Comparison of ENCODE assay signal across 10 cellular contexts in the genomic region with DNA sequence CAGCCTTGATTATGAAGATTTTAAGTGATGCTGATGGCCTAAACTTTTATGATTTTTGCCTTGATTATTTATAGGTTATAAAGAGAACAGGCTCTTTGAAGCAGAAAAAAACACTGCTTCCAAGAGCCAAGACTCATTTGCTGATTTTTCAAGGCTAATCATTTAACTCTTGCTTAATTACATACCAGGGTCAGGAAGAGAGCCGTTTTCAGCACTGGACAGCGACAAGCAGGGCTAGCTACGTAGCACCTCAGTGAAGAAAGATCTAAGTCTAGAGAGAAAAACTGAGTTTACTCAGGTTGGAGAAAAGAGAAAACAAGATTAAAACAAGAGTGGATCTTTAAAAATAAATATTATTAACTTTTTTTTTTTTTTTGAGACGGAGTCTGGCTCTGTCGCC.
A peak's percentile ranks its signal among the peaks of the same experiment; 100 is the strongest.
DNase-seq lines count a peak whose midpoint lies in the region; ATAC-seq and TF ChIP-seq lines count a peak whose summit lies in the region.
"Had no signal": no experiment of that assay in that cellular context is flagged by ENCODE, and none has a peak within 500 bp of the region (broad histone marks: within the 10 kb centered on the region; RNA-seq: fewer than 3 reads in every experiment).

No MANE protein-coding gene starts in this region.

- H2BK5ac ChIP-seq in IMR-90 (ENCODE audit: low read depth, low read length, poor library complexity, severe bottlenecking): no peak overlapping the region

- no peak overlapping the region for H3K4ac ChIP-seq in IMR-90 (ENCODE audit: low read depth, low read length)

- in situ Hi-C loops in IMR-90 (cut with MboI; ENCODE audit: low sequenced_read_pairs): no loop called here

- no CpG with 5 or more reads among the region's 5 CpGs for WGBS in IMR-90 (ENCODE audit: extremely low coverage in 2 of 2, insufficient read length in 1 of 2), 2 experiments

- no peak overlapping the region for H2BK120ac ChIP-seq in IMR-90 (ENCODE audit: low read depth, low read length)

- ATAC-seq in IMR-90 (ENCODE audit: low read depth) (no peak; the same call in 1 of the 2 replicates), HG02623 (IDR thresholded peaks at IDR 0.05; ENCODE audit: unreplicated experiment) (no peak), HG02763 (IDR thresholded peaks at IDR 0.05; ENCODE audit: unreplicated experiment) (no peak), HG03378 (IDR thresholded peaks at IDR 0.05; ENCODE audit: unreplicated experiment) (no peak)
- ATAC-seq in activated naive CD8-positive, alpha-beta T cell treated with anti-CD3 and anti-CD28 coated beads, Interleukin-2, amount 50 U/mL, for 24 hours: no peak

- H3K14ac ChIP-seq in IMR-90 (replicated peaks; ENCODE audit: low read depth, low read length): no peak overlapping the region

- dilution Hi-C loops in IMR-90 (cut with HindIII; ENCODE audit: low sequenced_read_pairs, unreplicated experiment): no loop called here

- H2AK9ac ChIP-seq in IMR-90 (replicated peaks; ENCODE audit: low read depth, low read length, poor library complexity): no peak overlapping the region

- H4K5ac ChIP-seq in IMR-90 (ENCODE audit: low read depth, low read length): no peak overlapping the region

- H3K9me1 ChIP-seq in IMR-90 (ENCODE audit: insufficient read depth, low read length): no peaks in the 10 kb centered on the region

- no peak overlapping the region for H4K91ac ChIP-seq in IMR-90 (ENCODE audit: insufficient read depth, low read depth, low read length)

- intact Hi-C loops in IMR-90 (cut with micrococcal nuclease): no loop called here

- H3K23ac ChIP-seq in IMR-90 (ENCODE audit: low read depth, low read length): no peak overlapping the region

- POLR2A ChIA-PET in IMR-90 (lab: Charles Lee; ENCODE audit: unreplicated experiment): no interaction called here

- H3K36me3 ChIP-seq in IMR-90 (ENCODE audit: control insufficient read depth, insufficient read depth, low read length) (no peaks in the 10 kb centered on the region), kidney epithelial cell (ENCODE audit: control insufficient read depth, insufficient read depth, low read length) (no peaks in the 10 kb centered on the region)
- H3K36me3 ChIP-seq: esophagus squamous epithelium had no signal

- peaks cover 2% of the 10 kb centered on the region for H3K27me3 Mint-ChIP-seq in activated naive CD8-positive, alpha-beta T cell treated with anti-CD3 and anti-CD28 coated beads, Interleukin-2, amount 50 U/mL, for 24 hours
- no peaks in the 10 kb centered on the region; the same call in 1 of the 2 replicates for H3K27me3 Mint-ChIP-seq in HFFc6 (ENCODE audit: insufficient read depth)

- H2BK15ac ChIP-seq in IMR-90 (ENCODE audit: low read depth, low read length): no peak overlapping the region

- peaks cover 19% of the 10 kb centered on the region for H3K9me3 ChIP-seq in IMR-90 (ENCODE audit: control insufficient read depth, insufficient read depth, low read length)
- H3K9me3 ChIP-seq: esophagus squamous epithelium had no signal

- no peaks in the 10 kb centered on the region for H3K79me1 ChIP-seq in IMR-90 (ENCODE audit: low read depth in 1 of 2, low read length in 2 of 2)

- TF ChIP-seq CTCF in IMR-90 (conservative IDR thresholded peaks at IDR 0.05; ENCODE audit: low read depth, low read length): no peak
- no peak for TF ChIP-seq CTCF in kidney epithelial cell (IDR thresholded peaks at IDR 0.05; ENCODE audit: insufficient read depth, low read length, poor library complexity, severe bottlenecking)
- TF ChIP-seq CTCF in HFFc6 (IDR thresholded peaks at IDR 0.05): no peak

- H4K20me1 ChIP-seq in IMR-90 (ENCODE audit: insufficient read depth, low read length): no peaks in the 10 kb centered on the region

- BruUV-seq in IMR-90 (replicated peaks; lab: Mats Ljungman, UMichigan): no TSS peak

- no peak overlapping the region for H4K8ac ChIP-seq in IMR-90 (ENCODE audit: low read depth in 2 of 2, low read length in 2 of 2)

- H3K4me2 ChIP-seq in IMR-90 (ENCODE audit: low read depth, low read length): no peak overlapping the region

- H3K9ac ChIP-seq in IMR-90 (ENCODE audit: low read depth, low read length): no peak overlapping the region

- no peak overlapping the region for H3K27ac Mint-ChIP-seq in activated naive CD8-positive, alpha-beta T cell treated with anti-CD3 and anti-CD28 coated beads, Interleukin-2, amount 50 U/mL, for 24 hours
- no peak overlapping the region for H3K27ac Mint-ChIP-seq in HFFc6

- no peak overlapping the region for H3K27ac ChIP-seq in IMR-90 (ENCODE audit: insufficient read depth, low read length)
- H3K27ac ChIP-seq: esophagus squamous epithelium had no signal

- H3K9me3 Mint-ChIP-seq in activated naive CD8-positive, alpha-beta T cell treated with anti-CD3 and anti-CD28 coated beads, Interleukin-2, amount 50 U/mL, for 24 hours: no peaks in the 10 kb centered on the region
- peaks cover 28% of the 10 kb centered on the region for H3K9me3 Mint-ChIP-seq in HFFc6

- no peaks in the 10 kb centered on the region for H3K4me1 ChIP-seq in IMR-90 (ENCODE audit: control insufficient read depth, insufficient read depth, low read length)
- H3K4me1 ChIP-seq: esophagus squamous epithelium had no signal

- TF ChIP-seq RAD21 in IMR-90 (IDR thresholded peaks at IDR 0.05; ENCODE audit: low read length): no peak

- H2AFZ ChIP-seq in IMR-90 (replicated peaks; ENCODE audit: low read length, poor library complexity): no peak overlapping the region

- H3K4me3 ChIP-seq in IMR-90 (ENCODE audit: insufficient read depth, low read depth, low read length) (no peak overlapping the region), kidney epithelial cell (ENCODE audit: low read depth, low read length) (no peak overlapping the region)
- H3K4me3 ChIP-seq: esophagus squamous epithelium had no signal

- no peaks in the 10 kb centered on the region for H3K4me1 Mint-ChIP-seq in activated naive CD8-positive, alpha-beta T cell treated with anti-CD3 and anti-CD28 coated beads, Interleukin-2, amount 50 U/mL, for 24 hours
- H3K4me1 Mint-ChIP-seq in HFFc6 (ENCODE audit: low read depth): no peaks in the 10 kb centered on the region

- CTCF ChIA-PET in IMR-90 (lab: Yijun Ruan, JAX): no interaction called here

- no peak for TF ChIP-seq POLR2A in IMR-90 (IDR thresholded peaks at IDR 0.05; ENCODE audit: low read depth, low read length)

- no peak overlapping the region for H3K56ac ChIP-seq in IMR-90 (ENCODE audit: extremely low read depth, insufficient read depth, low read length)

- no peak overlapping the region for H3K18ac ChIP-seq in IMR-90 (ENCODE audit: low read depth, low read length)

- H2AK5ac ChIP-seq in IMR-90 (ENCODE audit: low read depth, low read length): no peak overlapping the region

- H3K36me3 Mint-ChIP-seq in activated naive CD8-positive, alpha-beta T cell treated with anti-CD3 and anti-CD28 coated beads, Interleukin-2, amount 50 U/mL, for 24 hours (ENCODE audit: low read depth): no peaks in the 10 kb centered on the region
- no peaks in the 10 kb centered on the region; the same call in 1 of the 2 replicates for H3K36me3 Mint-ChIP-seq in HFFc6 (ENCODE audit: low read depth)

- H3K27me3 ChIP-seq in IMR-90 (ENCODE audit: control insufficient read depth, insufficient read depth, low read length): no peaks in the 10 kb centered on the region
- H3K27me3 ChIP-seq in kidney epithelial cell (ENCODE audit: control insufficient read depth, insufficient read depth, low read length): no peaks in the 10 kb centered on the region
- H3K27me3 ChIP-seq: esophagus squamous epithelium had no signal

- DNase-seq in COLO829 (ENCODE audit: low spot score): peak; percentile 41
- DNase-seq in IMR-90: peak; percentile 31
- DNase-seq in activated naive CD8-positive, alpha-beta T cell treated with anti-CD3 and anti-CD28 coated beads, Interleukin-2, amount 50 U/mL, for 24 hours: peak; percentile 13
- peak; percentile 7 for DNase-seq in kidney epithelial cell (ENCODE audit: low read depth)
- DNase-seq in HFFc6: no peak
- DNase-seq: esophagus squamous epithelium, NCI-H526 treated with DMSO at 0.1 percent for 48 hours had no signal

- H2BK20ac ChIP-seq in IMR-90 (ENCODE audit: low read depth, low read length): no peak overlapping the region

- H3K4me3 Mint-ChIP-seq in activated naive CD8-positive, alpha-beta T cell treated with anti-CD3 and anti-CD28 coated beads, Interleukin-2, amount 50 U/mL, for 24 hours: no peak overlapping the region
- no peak overlapping the region for H3K4me3 Mint-ChIP-seq in HFFc6

TF ChIP-seq in IMR-90, 13 proteins besides CTCF, POLR2A, EP300 and RAD21:
- TF ChIP-seq MXI1 (IDR thresholded peaks at IDR 0.05; ENCODE audit: borderline replicate concordance, low read depth, low read length): no peak
